Comparison of ENCODE assay signal across 8 cellular contexts in genomic region chr7:100429637-100430449, GRCh38. TPM values are rescaled to one million over a fixed set of nuclear protein-coding genes. Genes with fewer than 3 reads are reported as not detected.
DNase-seq lines count a peak whose midpoint lies in the region; ATAC-seq and TF ChIP-seq lines count a peak whose summit lies in the region.

Gene MEPCE (plus strand): TSS chr7:100429831. CDS start chr7:100430019, 188 bp downstream.

- POLR2A ChIA-PET in CD8-positive, alpha-beta T cell (lab: Charles Lee), result interaction anchor here (0.6 to 3.4 kb wide), 27 partner anchors 8 to 1021 kb away, joined by 3 to 32 read pairs (median 6); partner anchors contain the start of genes AP4M1, BUD31, FBXO24 and LRCH4

- no peaks in the 10 kb centered on the region for H3K9me3 ChIP-seq in CD8-positive, alpha-beta T cell (ENCODE audit: low read length)
- no peaks in the 10 kb centered on the region for H3K9me3 ChIP-seq in effector memory CD4-positive, alpha-beta T cell (ENCODE audit: control insufficient read depth, low read length)

- H3K9me3 Mint-ChIP-seq in CD8-positive, alpha-beta T cell, result no peaks in the 10 kb centered on the region

- H3K36me3 Mint-ChIP-seq in CD8-positive, alpha-beta T cell, result peaks cover 51% of the 10 kb centered on the region

- H3K27ac Mint-ChIP-seq in CD8-positive, alpha-beta T cell, result peak within 1 kb of the TSS; percentile 100

- H3K4me3 Mint-ChIP-seq in CD8-positive, alpha-beta T cell, result peak within 1 kb of the TSS; percentile 100

- H3K27ac ChIP-seq in CD8-positive, alpha-beta T cell (ENCODE audit: low read depth, low read length), result peak within 1 kb of the TSS; percentile 99
- H3K27ac ChIP-seq in effector memory CD4-positive, alpha-beta T cell (ENCODE audit: insufficient read depth, low read length, poor library complexity, severe bottlenecking), result peak within 1 kb of the TSS; percentile 100

- no peaks in the 10 kb centered on the region for H3K27me3 ChIP-seq in CD8-positive, alpha-beta T cell (ENCODE audit: insufficient read depth, low read length)
- no peaks in the 10 kb centered on the region for H3K27me3 ChIP-seq in effector memory CD4-positive, alpha-beta T cell (replicated peaks; ENCODE audit: control insufficient read depth, insufficient read depth, low read length, poor library complexity, severe bottlenecking)

- H3K4me1 Mint-ChIP-seq in CD8-positive, alpha-beta T cell (ENCODE audit: low read depth), result peaks cover 49% of the 10 kb centered on the region

- no peaks in the 10 kb centered on the region for H3K27me3 Mint-ChIP-seq in CD8-positive, alpha-beta T cell (ENCODE audit: low read depth)

- H3K4me3 ChIP-seq in CD8-positive, alpha-beta T cell (ENCODE audit: low read depth, low read length), result peak within 1 kb of the TSS; percentile 96
- H3K4me3 ChIP-seq in effector memory CD4-positive, alpha-beta T cell (ENCODE audit: insufficient read depth, low read depth, low read length, poor library complexity, severe bottlenecking), result peak within 1 kb of the TSS; percentile 86

- CTCF ChIA-PET in CD8-positive, alpha-beta T cell (lab: Charles Lee), result interaction anchor here (0.9 to 1.4 kb wide), 2 partner anchors 18 to 20 kb away, joined by 3 read pairs; no protein-coding TSS in a partner anchor

- H3K36me3 ChIP-seq in CD8-positive, alpha-beta T cell (ENCODE audit: insufficient read depth, low read length), result peaks cover 13% of the 10 kb centered on the region
- peaks cover 21% of the 10 kb centered on the region for H3K36me3 ChIP-seq in effector memory CD4-positive, alpha-beta T cell (ENCODE audit: control insufficient read depth, insufficient read depth, low read length)

- intact Hi-C loops in CD8-positive, alpha-beta T cell (cut with DNase I, micrococcal nuclease), result loop anchor here (1.0 to 10.0 kb wide), 24 partner anchors 20 to 1021 kb away; partner anchors contain the start of genes AGFG2 (in 2 of the 2), SRRT (in 2 of the 2), BUD31 (in 1 of the 2) and COPS6 (in 1 of the 2)

- peak; percentile 95 to 99 (median 98) for DNase-seq in CD8-positive, alpha-beta T cell
- DNase-seq in GM20000 (ENCODE audit: low spot score), result peak; percentile 95
- peak in 74 of 76 experiments; percentile 43 to 98 (median 87) for DNase-seq in HUDEP-2 (lab: John Stamatoyannopoulos, UW; ENCODE audit: unreplicated experiment in 76 of 76)
- DNase-seq in NOMO-1 treated with DMSO at 0.1 percent for 48 hours (lab: John Stamatoyannopoulos, UW; ENCODE audit: unreplicated experiment), result peak; percentile 94
- peak; percentile 92 for DNase-seq in activated CD8-positive, alpha-beta memory T cell treated with anti-CD3 and anti-CD28 coated beads for 4 hours (ENCODE audit: low read depth in 2 of 2)
- DNase-seq in effector memory CD4-positive, alpha-beta T cell, result peak; percentile 90 to 91 (median 91)
- DNase-seq in medulla oblongata (ENCODE audit: extremely low spot score), result peak; percentile 96
- DNase-seq in stimulated activated CD4-positive, alpha-beta T cell treated with anti-CD3 and anti-CD28 coated beads, TNF-alpha, amount 100 ng/mL, for 4 hours (ENCODE audit: low read depth in 3 of 3), result peak; percentile 93 to 98 (median 95)

- H3K4me1 ChIP-seq in CD8-positive, alpha-beta T cell (ENCODE audit: insufficient read depth, low read length), result peaks cover 42% of the 10 kb centered on the region
- peaks cover 27% of the 10 kb centered on the region for H3K4me1 ChIP-seq in effector memory CD4-positive, alpha-beta T cell (ENCODE audit: control insufficient read depth, insufficient read depth, low read length, poor library complexity, severe bottlenecking)

- peak; percentile 40 for ATAC-seq in CD8-positive, alpha-beta T cell

- no peak for TF ChIP-seq CTCF in CD8-positive, alpha-beta T cell (IDR thresholded peaks at IDR 0.05)
- TF ChIP-seq CTCF in GM20000 (IDR thresholded peaks at IDR 0.05; ENCODE audit: extremely low read depth, missing control alignments), result no peak

RNA-seq across cellular contexts. Expression of gene MEPCE, which starts in this region (rescaled TPM):
- 10 to 100 TPM; 69.3 to 73.3 TPM for total RNA-seq in CD8-positive, alpha-beta T cell

Comparison
In these comparisons a context has a peak if more than half of its experiments do, and no peak if none do; other contexts are left out.
1. Peak in every context shown above with its lines: DNase-seq, ATAC-seq, H3K4me3 ChIP-seq and H3K27ac ChIP-seq.